Comparison of ENCODE assay signal across 18 cellular contexts in genomic region chr10:69107667-69108066, GRCh38. TPM values are rescaled to one million over a fixed set of nuclear protein-coding genes. Genes with fewer than 3 reads are reported as not detected.
DNase-seq lines count a peak whose midpoint lies in the region; ATAC-seq and TF ChIP-seq lines count a peak whose summit lies in the region.
"Had no signal": no experiment of that assay in that cellular context is flagged by ENCODE, and none has a peak within 500 bp of the region (broad histone marks: within the 10 kb centered on the region; RNA-seq: fewer than 3 reads in every experiment).

No MANE protein-coding gene starts in this region.

- H3K27ac ChIP-seq in CD4-positive, CD25-positive, alpha-beta regulatory T cell (ENCODE audit: insufficient read depth, low read length, poor library complexity, severe bottlenecking), result no peak overlapping the region
- H3K27ac ChIP-seq: Peyer's patch had no signal

- TF ChIP-seq CTCF in activated CD8-positive, alpha-beta T cell treated with anti-CD3 and anti-CD28 coated beads for 36 hours (IDR thresholded peaks at IDR 0.05), result no peak

- peak; percentile 29 for ATAC-seq in activated CD8-positive, alpha-beta T cell treated with anti-CD3 and anti-CD28 coated beads, Interleukin-2, amount 10 ng/mL, durations not matched to agents 7 days and 5 days
- ATAC-seq in activated CD8-positive, alpha-beta T cell treated with anti-CD3 and anti-CD28 coated beads for 36 hours, result no peak
- no peak for ATAC-seq in CD4-positive, CD25-positive, alpha-beta regulatory T cell (ENCODE audit: low read depth in 2 of 2)
- ATAC-seq in HG02884 (IDR thresholded peaks at IDR 0.05; ENCODE audit: unreplicated experiment), result no peak

- no peaks in the 10 kb centered on the region for H3K4me1 ChIP-seq in CD4-positive, CD25-positive, alpha-beta regulatory T cell (ENCODE audit: control insufficient read depth, insufficient read depth, low read length, poor library complexity, severe bottlenecking)
- H3K4me1 ChIP-seq: Peyer's patch had no signal

- no peak for TF ChIP-seq POLR2A in erythroblast (IDR thresholded peaks at IDR 0.05; ENCODE audit: low read length)

- H3K4me3 ChIP-seq in CD4-positive, CD25-positive, alpha-beta regulatory T cell (ENCODE audit: low read depth, low read length), result no peak overlapping the region
- H3K4me3 ChIP-seq: MG63, Peyer's patch had no signal

- POLR2A ChIA-PET in activated CD8-positive, alpha-beta T cell treated with anti-CD3 and anti-CD28 coated beads, Interleukin-2, amount 10 ng/mL, durations not matched to agents 7 days and 5 days (lab: Charles Lee), result no interaction called here
- POLR2A ChIA-PET in activated CD8-positive, alpha-beta T cell treated with anti-CD3 and anti-CD28 coated beads for 36 hours (lab: Charles Lee), result interaction anchor here (3.8 kb wide), 1 partner anchor 12 kb away, joined by 27 read pairs; no protein-coding TSS in a partner anchor

- H3K36me3 Mint-ChIP-seq in activated CD8-positive, alpha-beta T cell treated with anti-CD3 and anti-CD28 coated beads, Interleukin-2, amount 10 ng/mL, durations not matched to agents 7 days and 5 days (ENCODE audit: low read depth), result peaks cover 24% of the 10 kb centered on the region
- H3K36me3 Mint-ChIP-seq in activated CD8-positive, alpha-beta T cell treated with anti-CD3 and anti-CD28 coated beads for 36 hours (ENCODE audit: low read depth), result peaks cover 22% of the 10 kb centered on the region
- peaks cover 16% of the 10 kb centered on the region for H3K36me3 Mint-ChIP-seq in CD4-positive, CD25-positive, alpha-beta regulatory T cell

- CTCF ChIA-PET in activated CD8-positive, alpha-beta T cell treated with anti-CD3 and anti-CD28 coated beads, Interleukin-2, amount 10 ng/mL, durations not matched to agents 7 days and 5 days (lab: Charles Lee), result interaction anchor here (0.7 kb wide), 1 partner anchor 14 kb away, joined by 4 read pairs; no protein-coding TSS in a partner anchor
- CTCF ChIA-PET in activated CD8-positive, alpha-beta T cell treated with anti-CD3 and anti-CD28 coated beads for 36 hours (lab: Charles Lee), result interaction anchor here (1.3 kb wide), 1 partner anchor 14 kb away, joined by 3 read pairs; no protein-coding TSS in a partner anchor

- H3K27ac Mint-ChIP-seq in activated CD8-positive, alpha-beta T cell treated with anti-CD3 and anti-CD28 coated beads, Interleukin-2, amount 10 ng/mL, durations not matched to agents 7 days and 5 days, result no peak overlapping the region
- no peak overlapping the region for H3K27ac Mint-ChIP-seq in activated CD8-positive, alpha-beta T cell treated with anti-CD3 and anti-CD28 coated beads for 36 hours
- peak overlapping the region in 2 of 3 donors; percentile 34 to 39 for H3K27ac Mint-ChIP-seq in CD4-positive, CD25-positive, alpha-beta regulatory T cell
- H3K27ac Mint-ChIP-seq: B cell had no signal

- H3K27me3 ChIP-seq in CD4-positive, CD25-positive, alpha-beta regulatory T cell (ENCODE audit: control insufficient read depth, insufficient read depth, low read length), result no peaks in the 10 kb centered on the region
- H3K27me3 ChIP-seq: Peyer's patch had no signal

- DNase-seq in activated CD8-positive, alpha-beta T cell treated with anti-CD3 and anti-CD28 coated beads, Interleukin-2, amount 10 ng/mL, durations not matched to agents 7 days and 5 days, result no peak
- no peak for DNase-seq in activated CD8-positive, alpha-beta T cell treated with anti-CD3 and anti-CD28 coated beads for 36 hours
- no peak for DNase-seq in CD4-positive, CD25-positive, alpha-beta regulatory T cell
- DNase-seq in OCI-M1 (lab: John Stamatoyannopoulos, UW) (peak; percentile 20), erythroblast (lab: John Stamatoyannopoulos, UW) (peak; percentile 27 to 72), NCI-H2081 treated with DMSO at 0.1 percent for 48 hours (lab: John Stamatoyannopoulos, UW) (no peak), NCI-H2171 treated with DMSO at 0.1 percent for 48 hours (lab: John Stamatoyannopoulos, UW) (no peak)
- DNase-seq: DMS53, GDM1, MG63, NCI-H1694, NCI-H2081, NCI-H446, NCI-H526, Peyer's patch had no signal

- H3K36me3 ChIP-seq in CD4-positive, CD25-positive, alpha-beta regulatory T cell (ENCODE audit: control insufficient read depth, insufficient read depth, low read length), result peaks cover 22% of the 10 kb centered on the region
- H3K36me3 ChIP-seq: MG63, Peyer's patch had no signal

- peaks cover 3% of the 10 kb centered on the region for H3K27me3 Mint-ChIP-seq in activated CD8-positive, alpha-beta T cell treated with anti-CD3 and anti-CD28 coated beads, Interleukin-2, amount 10 ng/mL, durations not matched to agents 7 days and 5 days (ENCODE audit: low read depth)
- no peaks in the 10 kb centered on the region for H3K27me3 Mint-ChIP-seq in activated CD8-positive, alpha-beta T cell treated with anti-CD3 and anti-CD28 coated beads for 36 hours
- no peaks in the 10 kb centered on the region for H3K27me3 Mint-ChIP-seq in CD4-positive, CD25-positive, alpha-beta regulatory T cell

- intact Hi-C loops in activated CD8-positive, alpha-beta T cell treated with anti-CD3 and anti-CD28 coated beads for 36 hours (cut with micrococcal nuclease), result no loop called here

- no peaks in the 10 kb centered on the region for H3K9me3 Mint-ChIP-seq in activated CD8-positive, alpha-beta T cell treated with anti-CD3 and anti-CD28 coated beads, Interleukin-2, amount 10 ng/mL, durations not matched to agents 7 days and 5 days (ENCODE audit: insufficient read depth)
- H3K9me3 Mint-ChIP-seq in activated CD8-positive, alpha-beta T cell treated with anti-CD3 and anti-CD28 coated beads for 36 hours, result no peaks in the 10 kb centered on the region
- no peaks in the 10 kb centered on the region for H3K9me3 Mint-ChIP-seq in CD4-positive, CD25-positive, alpha-beta regulatory T cell

- H3K4me1 Mint-ChIP-seq in activated CD8-positive, alpha-beta T cell treated with anti-CD3 and anti-CD28 coated beads, Interleukin-2, amount 10 ng/mL, durations not matched to agents 7 days and 5 days (ENCODE audit: low read depth), result peaks cover 3% of the 10 kb centered on the region
- peaks cover 3% of the 10 kb centered on the region for H3K4me1 Mint-ChIP-seq in activated CD8-positive, alpha-beta T cell treated with anti-CD3 and anti-CD28 coated beads for 36 hours (ENCODE audit: low read depth)
- peaks cover 0 to 18% (median 6%) of the 10 kb centered on the region in 4 donors for H3K4me1 Mint-ChIP-seq in CD4-positive, CD25-positive, alpha-beta regulatory T cell
- H3K4me1 Mint-ChIP-seq: B cell had no signal

- H3K9me3 ChIP-seq in CD4-positive, CD25-positive, alpha-beta regulatory T cell (ENCODE audit: control insufficient read depth in 2 of 2, low read length in 2 of 2), result no peaks in the 10 kb centered on the region
- H3K9me3 ChIP-seq: MG63, Peyer's patch had no signal

- no peak overlapping the region for H3K4me3 Mint-ChIP-seq in activated CD8-positive, alpha-beta T cell treated with anti-CD3 and anti-CD28 coated beads, Interleukin-2, amount 10 ng/mL, durations not matched to agents 7 days and 5 days
- H3K4me3 Mint-ChIP-seq in activated CD8-positive, alpha-beta T cell treated with anti-CD3 and anti-CD28 coated beads for 36 hours, result no peak overlapping the region
- peak overlapping the region in 1 of 4 donors; percentile 39 for H3K4me3 Mint-ChIP-seq in CD4-positive, CD25-positive, alpha-beta regulatory T cell
- H3K4me3 Mint-ChIP-seq: B cell, CD14-positive monocyte had no signal

RNA-seq across cellular contexts. Expression of gene VPS26A, which starts 16.3 kb away (rescaled TPM):
- total RNA-seq in activated CD8-positive, alpha-beta T cell treated with anti-CD3 and anti-CD28 coated beads, Interleukin-2, amount 10 ng/mL, durations not matched to agents 7 days and 5 days, result 10 to 100 TPM; 53.6 to 61.9 TPM
- 10 to 100 TPM; 33.1 to 34.5 TPM for total RNA-seq in activated CD8-positive, alpha-beta T cell treated with anti-CD3 and anti-CD28 coated beads for 36 hours
- 45.7 TPM for total RNA-seq in CD4-positive, CD25-positive, alpha-beta regulatory T cell
- 10 to 100 TPM; 40.3 to 55.5 (median 43.0) TPM for polyA plus RNA-seq in CD4-positive, CD25-positive, alpha-beta regulatory T cell

RNA-seq across cellular contexts. Expression of gene SRGN, which starts 19.8 kb away (rescaled TPM):
- total RNA-seq in activated CD8-positive, alpha-beta T cell treated with anti-CD3 and anti-CD28 coated beads, Interleukin-2, amount 10 ng/mL, durations not matched to agents 7 days and 5 days, result 100 to 1,000 TPM; 166 to 168 TPM
- 100 to 1,000 TPM; 279 to 292 TPM for total RNA-seq in activated CD8-positive, alpha-beta T cell treated with anti-CD3 and anti-CD28 coated beads for 36 hours
- 580 TPM for total RNA-seq in CD4-positive, CD25-positive, alpha-beta regulatory T cell
- polyA plus RNA-seq in CD4-positive, CD25-positive, alpha-beta regulatory T cell, result 100 to 1,000 TPM; 254 to 402 (median 306) TPM

Comparison
In these comparisons a context has a peak if more than half of its experiments do, and no peak if none do; other contexts are left out.
1. DNase-seq: peak in OCI-M1 (single experiment) and erythroblast (2 of 2); none in activated CD8-positive, alpha-beta T cell treated with anti-CD3 and anti-CD28 coated beads, Interleukin-2, amount 10 ng/mL, durations not matched to agents 7 days and 5 days (single experiment), activated CD8-positive, alpha-beta T cell treated with anti-CD3 and anti-CD28 coated beads for 36 hours (single experiment), CD4-positive, CD25-positive, alpha-beta regulatory T cell (0 of 3), NCI-H2081 treated with DMSO at 0.1 percent for 48 hours (single experiment) and NCI-H2171 treated with DMSO at 0.1 percent for 48 hours (single experiment).
2. H3K27ac Mint-ChIP-seq: peak in CD4-positive, CD25-positive, alpha-beta regulatory T cell (2 of 3); none in activated CD8-positive, alpha-beta T cell treated with anti-CD3 and anti-CD28 coated beads, Interleukin-2, amount 10 ng/mL, durations not matched to agents 7 days and 5 days (single experiment) and activated CD8-positive, alpha-beta T cell treated with anti-CD3 and anti-CD28 coated beads for 36 hours (single experiment).